12 cellular contexts compared by ENCODE assay signal in genomic region chr9:122835313-122835731, GRCh38. TPM values are rescaled to one million over a fixed set of nuclear protein-coding genes. Genes with fewer than 3 reads are reported as not detected.
DNase-seq lines count a peak whose midpoint lies in the region; TF ChIP-seq lines count a peak whose summit lies in the region.
"Had no signal": no experiment of that assay in that cellular context is flagged by ENCODE, and none has a peak within 500 bp of the region (broad histone marks: within the 10 kb centered on the region; RNA-seq: fewer than 3 reads in every experiment).

No MANE protein-coding gene starts in this region.

- in situ Hi-C loops in astrocyte of the cerebellum (cut with HindIII; ENCODE audit: low sequenced_read_pairs) (no loop called here), GM23248 (cut with MboI) (no loop called here)

- 83 to 85% methylated on average over 4 of the region's 4 CpGs for WGBS in GM23248 (ENCODE audit: low coverage in 1 of 2, low lambda C conversion rate in 2 of 2, missing lambda C conversion rate in 2 of 2), 2 experiments

- H3F3A ChIP-seq in GM23248 (ENCODE audit: insufficient read depth): no peaks in the 10 kb centered on the region

- H2AFZ ChIP-seq in OCI-LY7 (ENCODE audit: low read length) (peak overlapping the region; percentile 95), GM23248 (no peak overlapping the region)

- TF ChIP-seq CTCF in OCI-LY7 (conservative IDR thresholded peaks at IDR 0.05; ENCODE audit: low read length): peak; percentile 76
- TF ChIP-seq CTCF in astrocyte of the cerebellum (IDR thresholded peaks at IDR 0.05; ENCODE audit: low read depth, low read length, missing control alignments): peak; percentile 12
- TF ChIP-seq CTCF in tibial artery (IDR thresholded peaks at IDR 0.05): no peak

- H4K20me1 ChIP-seq in OCI-LY7 (ENCODE audit: insufficient read depth, low read length) (no peaks in the 10 kb centered on the region), GM23248 (ENCODE audit: insufficient read depth) (no peaks in the 10 kb centered on the region)

- no TSS peak for BruUV-seq in OCI-LY7 (replicated peaks; lab: Mats Ljungman, UMichigan)

- H3K9me2 ChIP-seq in OCI-LY7 (ENCODE audit: insufficient read depth, low read length) (no peaks in the 10 kb centered on the region), GM23248 (ENCODE audit: insufficient read depth) (no peaks in the 10 kb centered on the region)

- H3K27ac ChIP-seq in OCI-LY7 (ENCODE audit: low read depth, low read length, poor library complexity, severe bottlenecking) (no peak overlapping the region), tibial artery (no peak overlapping the region), GM23248 (no peak overlapping the region)
- H3K27ac ChIP-seq: thyroid gland had no signal

- H3K4me1 ChIP-seq in OCI-LY7 (ENCODE audit: insufficient read depth, low read length, poor library complexity, severe bottlenecking): peaks cover 11% of the 10 kb centered on the region
- no peaks in the 10 kb centered on the region for H3K4me1 ChIP-seq in tibial artery
- no peaks in the 10 kb centered on the region for H3K4me1 ChIP-seq in GM23248 (ENCODE audit: insufficient read depth)
- H3K4me1 ChIP-seq: thyroid gland had no signal

- H3K4me2 ChIP-seq in OCI-LY7 (ENCODE audit: low read length): peak overlapping the region; percentile 51
- H3K4me2 ChIP-seq in GM23248 (ENCODE audit: unreplicated experiment): no peak overlapping the region

- DNase-seq in NCI-H82 (lab: John Stamatoyannopoulos, UW) (peak; percentile 18), NCI-H82 treated with DMSO at 0.1 percent for 48 hours (lab: John Stamatoyannopoulos, UW; ENCODE audit: unreplicated experiment) (no peak), OCI-LY7 (ENCODE audit: low spot score) (peak; percentile 47), astrocyte of the cerebellum (ENCODE audit: low read depth) (no peak), tibial artery (no peak), GM23248 (no peak), NCI-H2029 treated with DMSO at 0.1 percent for 48 hours (lab: John Stamatoyannopoulos, UW) (no peak)
- peak; percentile 15 for DNase-seq in stimulated activated CD4-positive, alpha-beta T cell treated with anti-CD3 and anti-CD28 coated beads, Interleukin-1b, Interleukin-23, amount 100 ng/mL, for 48 hours
- DNase-seq: effector CD4-positive, alpha-beta T cell; left ventricle myocardium superior; NCI-H2227 treated with DMSO at 0.1 percent for 48 hours; thyroid gland had no signal

- CTCF ChIA-PET in OCI-LY7 (lab: Charles Lee; ENCODE audit: unreplicated experiment): interaction anchor here (0.8 to 1.4 kb wide), 2 partner anchors 75 to 154 kb away, joined by 3 read pairs; no protein-coding TSS in a partner anchor

- H3K4me3 ChIP-seq in OCI-LY7 (ENCODE audit: low read depth, low read length, poor library complexity, severe bottlenecking) (peak overlapping the region; percentile 38), astrocyte of the cerebellum (ENCODE audit: low read depth, low read length) (no peak overlapping the region), tibial artery (no peak overlapping the region), GM23248 (no peak overlapping the region)
- H3K4me3 ChIP-seq: thyroid gland had no signal

- H3K9ac ChIP-seq in GM23248: no peak overlapping the region

- H3K36me3 ChIP-seq in OCI-LY7 (ENCODE audit: insufficient read depth, low read length) (no peaks in the 10 kb centered on the region), tibial artery (no peaks in the 10 kb centered on the region), GM23248 (ENCODE audit: low read depth) (no peaks in the 10 kb centered on the region)
- H3K36me3 ChIP-seq: thyroid gland had no signal

- POLR2A ChIA-PET in OCI-LY7 (lab: Charles Lee): interaction anchor here (0.5 to 1.6 kb wide), 6 partner anchors 10 to 625 kb away, joined by 3 to 10 read pairs (median 3); partner anchors contain the start of genes RABGAP1 and RC3H2

- H3K27me3 ChIP-seq in tibial artery: no peaks in the 10 kb centered on the region
- no peaks in the 10 kb centered on the region for H3K27me3 ChIP-seq in GM23248 (replicated peaks; ENCODE audit: insufficient read depth)
- H3K27me3 ChIP-seq: thyroid gland had no signal

- no peaks in the 10 kb centered on the region for H3K9me3 ChIP-seq in OCI-LY7 (ENCODE audit: low read length)
- no peaks in the 10 kb centered on the region for H3K9me3 ChIP-seq in tibial artery
- H3K9me3 ChIP-seq in GM23248 (ENCODE audit: low read depth): no peaks in the 10 kb centered on the region
- H3K9me3 ChIP-seq: thyroid gland had no signal

- no peaks in the 10 kb centered on the region for H3K79me2 ChIP-seq in OCI-LY7 (ENCODE audit: insufficient read depth, low read depth, low read length)
- H3K79me2 ChIP-seq in GM23248 (ENCODE audit: insufficient read depth): no peaks in the 10 kb centered on the region

- intact Hi-C loops in OCI-LY7 (cut with micrococcal nuclease; ENCODE audit: unreplicated experiment) (no loop called here), tibial artery (cut with DNase I; ENCODE audit: low total_unique reads) (no loop called here)

RNA-seq across cellular contexts. Expression of gene PDCL, which starts 6.9 kb away (rescaled TPM):
- total RNA-seq in OCI-LY7 (2014; rRNA removed; shearing (Covaris generic)): 25.1 and 26.9 TPM in 2 replicates
- 24.0 and 26.6 TPM in 2 replicates for total RNA-seq in OCI-LY7 (2022)
- 25.2 and 31.2 TPM in 2 replicates for total RNA-seq in GM23248 (2014; rRNA removed; shearing (Covaris generic))
- 18.9 and 20.6 TPM in 2 replicates for polyA plus RNA-seq in GM23248 (2016; fragmentation: Nextera tagmentation; extraction: Ambion mirVana)

RNA-seq across cellular contexts. Expression of gene OR1K1, which starts 35.4 kb away (rescaled TPM):
- total RNA-seq in OCI-LY7 (2014; rRNA removed; shearing (Covaris generic)): not detected in 2 replicates
- total RNA-seq in OCI-LY7 (2022): not detected in 2 replicates
- not detected in 2 replicates for total RNA-seq in GM23248 (2014; rRNA removed; shearing (Covaris generic))
- not detected in 2 replicates for polyA plus RNA-seq in GM23248 (2016; fragmentation: Nextera tagmentation; extraction: Ambion mirVana)
- total RNA-seq: left ventricle myocardium superior, thyroid gland had no signal

RNA-seq across cellular contexts. Expression of gene OR5C1, which starts 46.6 kb away (rescaled TPM):
- not detected in 2 replicates for total RNA-seq in OCI-LY7 (2014; rRNA removed; shearing (Covaris generic))
- total RNA-seq in OCI-LY7 (2022): not detected in 2 replicates
- total RNA-seq in GM23248 (2014; rRNA removed; shearing (Covaris generic)): not detected in 2 replicates
- not detected in 2 replicates for polyA plus RNA-seq in GM23248 (2016; fragmentation: Nextera tagmentation; extraction: Ambion mirVana)
- total RNA-seq: left ventricle myocardium superior, thyroid gland had no signal

Comparison
In these comparisons a context has a peak if more than half of its experiments do, and no peak if none do; other contexts are left out.
1. DNase-seq: peak in NCI-H82 (single experiment), OCI-LY7 (single experiment) and stimulated activated CD4-positive, alpha-beta T cell treated with anti-CD3 and anti-CD28 coated beads, Interleukin-1b, Interleukin-23, amount 100 ng/mL, for 48 hours (single experiment); none in NCI-H82 treated with DMSO at 0.1 percent for 48 hours (single experiment), astrocyte of the cerebellum (single experiment), tibial artery (0 of 2), GM23248 (single experiment) and NCI-H2029 treated with DMSO at 0.1 percent for 48 hours (single experiment).
2. CTCF ChIP-seq: peak in OCI-LY7 (single experiment) and astrocyte of the cerebellum (single experiment); none in tibial artery (0 of 2).